11 cellular contexts compared by ENCODE assay signal in genomic region chr1:41806472-41807155, GRCh38.
DNase-seq lines count a peak whose midpoint lies in the region; ATAC-seq and TF ChIP-seq lines count a peak whose summit lies in the region.
"Had no signal": no experiment of that assay in that cellular context is flagged by ENCODE, and none has a peak within 500 bp of the region (broad histone marks: within the 10 kb centered on the region; RNA-seq: fewer than 3 reads in every experiment).

No MANE protein-coding gene starts in this region.

- peak overlapping the region; percentile 18 to 76 (median 56) for H3K4me3 Mint-ChIP-seq in T-cell

- H3K36me3 Mint-ChIP-seq in T-cell, result no peaks in the 10 kb centered on the region
- H3K36me3 Mint-ChIP-seq: memory B cell had no signal

- CTCF ChIA-PET in T-cell (lab: Charles Lee), result interaction anchor here in 1 of 2 donors (0.6 kb wide), 1 partner anchor 149 kb away, joined by 4 read pairs; no protein-coding TSS in a partner anchor

- POLR2A ChIA-PET in T-cell (lab: Charles Lee), result interaction anchor here in 1 of 2 donors (0.5 kb wide), 1 partner anchor 239 kb away, joined by 3 read pairs; no protein-coding TSS in a partner anchor

- H3K4me3 ChIP-seq in GM12865 (ENCODE audit: low read depth, low read length) (peak overlapping the region; percentile 20), upper lobe of right lung (no peak overlapping the region), H7 (ENCODE audit: insufficient read depth, low read depth, low read length) (no peak overlapping the region)
- H3K4me3 ChIP-seq: spleen had no signal

- no peaks in the 10 kb centered on the region for H3K36me3 ChIP-seq in upper lobe of right lung
- H3K36me3 ChIP-seq in H7 (replicated peaks; ENCODE audit: control insufficient read depth, insufficient read depth, low read length), result no peaks in the 10 kb centered on the region
- H3K36me3 ChIP-seq: spleen had no signal

- no peaks in the 10 kb centered on the region for H3K9me3 ChIP-seq in upper lobe of right lung
- H3K9me3 ChIP-seq: spleen had no signal

- no peaks in the 10 kb centered on the region for H3K9me3 Mint-ChIP-seq in T-cell
- H3K9me3 Mint-ChIP-seq: memory B cell had no signal

- intact Hi-C loops in upper lobe of right lung (cut with DNase I), result no loop called here

- no peaks in the 10 kb centered on the region for H3K27me3 ChIP-seq in upper lobe of right lung
- no peaks in the 10 kb centered on the region for H3K27me3 ChIP-seq in H7 (ENCODE audit: control insufficient read depth, insufficient read depth, low read length)
- H3K27me3 ChIP-seq: spleen had no signal

- no peak overlapping the region for H3K27ac ChIP-seq in upper lobe of right lung

- peaks cover 72 to 88% (median 76%) of the 10 kb centered on the region in 3 donors for H3K4me1 Mint-ChIP-seq in T-cell

- H3K27ac Mint-ChIP-seq in T-cell, result peak overlapping the region; percentile 88 to 90
- H3K27ac Mint-ChIP-seq: memory B cell had no signal

- H3K27me3 Mint-ChIP-seq in T-cell, result no peaks in the 10 kb centered on the region
- H3K27me3 Mint-ChIP-seq: memory B cell had no signal

- ATAC-seq in T-cell (replicated peaks in 1 of 4) (peak; percentile 44 to 60 (median 52)), upper lobe of right lung (no peak)

- TF ChIP-seq CTCF in GM12865 (IDR thresholded peaks at IDR 0.05; ENCODE audit: insufficient read depth, low read depth, low read length, missing control alignments) (no peak), upper lobe of right lung (IDR thresholded peaks at IDR 0.05) (no peak)

- H3K4me1 ChIP-seq in upper lobe of right lung, result peaks cover 20% of the 10 kb centered on the region

- DNase-seq in GM12865 (ENCODE audit: low read depth), result peak; percentile 75
- peak in 24 of 34 experiments; percentile 5 to 39 (median 26) for DNase-seq in T-cell
- peak; percentile 30 for DNase-seq in activated effector memory CD4-positive, alpha-beta T cell treated with Interleukin-2 at 50 U/mL for 16 hours
- peak; percentile 69 to 91 for DNase-seq in stimulated activated CD4-positive, alpha-beta T cell treated with anti-CD3 and anti-CD28 coated beads, Interleukin-4, amount 100 ng/mL, for 4 hours
- DNase-seq in upper lobe of right lung, result no peak
- no peak for DNase-seq in H7
- DNase-seq in NCI-H2227 (lab: John Stamatoyannopoulos, UW; ENCODE audit: unreplicated experiment), result no peak
- no peak for DNase-seq in NCI-H1436 (lab: John Stamatoyannopoulos, UW)
- DNase-seq: NCI-H1417 treated with DMSO at 0.1 percent for 48 hours, spleen had no signal

Comparison
In these comparisons a context has a peak if more than half of its experiments do, and no peak if none do; other contexts are left out.
1. DNase-seq: peak in GM12865 (single experiment), T-cell (24 of 34), activated effector memory CD4-positive, alpha-beta T cell treated with Interleukin-2 at 50 U/mL for 16 hours (single experiment) and stimulated activated CD4-positive, alpha-beta T cell treated with anti-CD3 and anti-CD28 coated beads, Interleukin-4, amount 100 ng/mL, for 4 hours (2 of 2); none in upper lobe of right lung (single experiment), H7 (single experiment), NCI-H2227 (single experiment) and NCI-H1436 (single experiment).